Comparison of ENCODE assay signal across 38 cellular contexts in genomic region chr3:47244531-47245100, GRCh38. TPM values are rescaled to one million over a fixed set of nuclear protein-coding genes. Genes with fewer than 3 reads are reported as not detected.
"Had no signal": no experiment of that assay in that cellular context is flagged by ENCODE, and none has a peak within 500 bp of the region (broad histone marks: within the 10 kb centered on the region; RNA-seq: fewer than 3 reads in every experiment).

No MANE protein-coding gene starts in this region.

- DNase-seq: activated B cell treated with CpG ODN at 0.5 μM for 24 hours; activated CD4-positive, alpha-beta memory T cell treated with anti-CD3 and anti-CD28 coated beads for 36 hours; activated CD4-positive, alpha-beta T cell treated with anti-CD3 and anti-CD28 coated beads for 4 hours; activated CD4-positive, alpha-beta T cell treated with anti-CD3 and anti-CD28 coated beads, Interleukin-2, amount 10 ng/mL, durations not matched to agents 24 days and 14 days; activated CD4-positive, alpha-beta T cell treated with anti-CD3 and anti-CD28 coated beads, Interleukin-2, amount 50 U/mL, for 1 hour; activated CD4-positive, alpha-beta T cell treated with anti-CD3 and anti-CD28 coated beads, Interleukin-2, amount 50 U/mL, for 4 hours; activated CD4-positive, CD25-positive, alpha-beta regulatory T cell treated with anti-CD3 and anti-CD28 coated beads, Interleukin-2, amount 50 U/mL, for 72 hours; activated CD8-positive, alpha-beta memory T cell treated with anti-CD3 and anti-CD28 coated beads, Interleukin-2, amount 50 U/mL, for 4 hours; activated CD8-positive, alpha-beta T cell treated with anti-CD3 and anti-CD28 coated beads for 36 hours; activated gamma-delta T cell treated with Interleukin-2 at 50 U/mL for 16 hours; activated naive CD4-positive, alpha-beta T cell; activated naive CD4-positive, alpha-beta T cell treated with anti-CD3 and anti-CD28 coated beads, Interleukin-2, amount 10 ng/mL, durations not matched to agents 7 days and 5 days; activated naive CD8-positive, alpha-beta T cell treated with anti-CD3 and anti-CD28 coated beads, Interleukin-2, amount 10 ng/mL, durations not matched to agents 7 days and 5 days; activated naive CD8-positive, alpha-beta T cell treated with anti-CD3 and anti-CD28 coated beads, Interleukin-2, amount 50 U/mL, for 24 hours; activated T-cell treated with anti-CD3 and anti-CD28 coated beads for 4 hours; activated T-cell treated with anti-CD3 and anti-CD28 coated beads, Interleukin-2, amount 50 U/mL, for 1 hour; activated T-cell treated with anti-CD3 and anti-CD28 coated beads, Interleukin-2, amount 50 U/mL, for 4 hours; activated T-cell treated with anti-CD3 and anti-CD28 coated beads, Interleukin-2, amount 50 U/mL, for 72 hours; anterior cingulate cortex; caudate nucleus; cerebellar nuclear complex; SW 1271; T-helper 1 cell; T-helper 2 cell; T-helper 9 cell had no signal

- H3K9me3 Mint-ChIP-seq: activated B cell treated with CpG ODN at 0.5 μM for 24 hours; activated CD4-positive, alpha-beta memory T cell treated with anti-CD3 and anti-CD28 coated beads for 36 hours; activated CD4-positive, alpha-beta T cell treated with anti-CD3 and anti-CD28 coated beads, Interleukin-2, amount 10 ng/mL, durations not matched to agents 24 days and 14 days; activated CD8-positive, alpha-beta T cell treated with anti-CD3 and anti-CD28 coated beads for 36 hours; activated naive CD4-positive, alpha-beta T cell treated with anti-CD3 and anti-CD28 coated beads, Interleukin-2, amount 10 ng/mL, durations not matched to agents 7 days and 5 days; activated naive CD4-positive, alpha-beta T cell treated with anti-CD3 and anti-CD28 coated beads, Interleukin-2, amount 50 U/mL, for 24 hours; activated naive CD8-positive, alpha-beta T cell treated with anti-CD3 and anti-CD28 coated beads, Interleukin-2, amount 10 ng/mL, durations not matched to agents 7 days and 5 days; activated naive CD8-positive, alpha-beta T cell treated with anti-CD3 and anti-CD28 coated beads, Interleukin-2, amount 50 U/mL, for 24 hours; activated T-cell treated with anti-CD3 and anti-CD28 coated beads, Interleukin-2, amount 50 U/mL, for 4 hours; activated T-cell treated with anti-CD3 and anti-CD28 coated beads, Interleukin-2, amount 50 U/mL, for 72 hours; activated T-helper 1 cell treated with anti-CD3 and anti-CD28 coated beads, Interleukin-12 subunit alpha, Interleukin-12 subunit beta, Interleukin-2, Interleukin-4 antibody, amounts not matched to agents 30 ng/mL and 10 ng/mL and 1 ng/mL, durations not matched to agents 14 hours and 24 hours and 36 hours; activated T-helper 17 cell treated with anti-CD3 and anti-CD28 coated beads, Interleukin-2, amount 50 U/mL, for 72 hours; brain; central memory CD8-positive, alpha-beta T cell; T-helper 1 cell treated with Interleukin-12 subunit alpha and Interleukin-12 subunit beta and Interleukin-4 antibody, amounts not matched to agents 30 μg/mL and 1 μg/mL, for 36 hours; T-helper 2 cell treated with Interferon-gamma antibody and Interleukin-4, amounts not matched to agents 5 μg/mL and 100 μg/mL, for 36 hours had no signal

- H3K4me1 Mint-ChIP-seq: activated B cell treated with CpG ODN at 0.5 μM for 24 hours; activated CD4-positive, alpha-beta T cell treated with anti-CD3 and anti-CD28 coated beads, Interleukin-2, amount 10 ng/mL, durations not matched to agents 24 days and 14 days; activated naive CD4-positive, alpha-beta T cell treated with anti-CD3 and anti-CD28 coated beads, Interleukin-2, amount 50 U/mL, for 24 hours; activated naive CD8-positive, alpha-beta T cell treated with anti-CD3 and anti-CD28 coated beads, Interleukin-2, amount 50 U/mL, for 24 hours; activated T-helper 17 cell treated with anti-CD3 and anti-CD28 coated beads, Interleukin-2, amount 50 U/mL, for 72 hours; brain; central memory CD8-positive, alpha-beta T cell had no signal

- H3K36me3 ChIP-seq: ascending aorta, cardiac muscle cell had no signal

- H3K27me3 Mint-ChIP-seq: activated B cell treated with CpG ODN at 0.5 μM for 24 hours; activated CD4-positive, alpha-beta memory T cell treated with anti-CD3 and anti-CD28 coated beads for 36 hours; activated CD8-positive, alpha-beta T cell treated with anti-CD3 and anti-CD28 coated beads for 36 hours; activated naive CD4-positive, alpha-beta T cell treated with anti-CD3 and anti-CD28 coated beads, Interleukin-2, amount 10 ng/mL, durations not matched to agents 7 days and 5 days; activated naive CD4-positive, alpha-beta T cell treated with anti-CD3 and anti-CD28 coated beads, Interleukin-2, amount 50 U/mL, for 24 hours; activated naive CD8-positive, alpha-beta T cell; activated naive CD8-positive, alpha-beta T cell treated with anti-CD3 and anti-CD28 coated beads, Interleukin-2, amount 10 ng/mL, durations not matched to agents 7 days and 5 days; activated naive CD8-positive, alpha-beta T cell treated with anti-CD3 and anti-CD28 coated beads, Interleukin-2, amount 50 U/mL, for 24 hours; activated T-helper 17 cell treated with anti-CD3 and anti-CD28 coated beads, Interleukin-2, amount 50 U/mL, for 72 hours; central memory CD8-positive, alpha-beta T cell had no signal

- H3K9me3 ChIP-seq: ascending aorta had no signal

- H3K27me3 ChIP-seq: ascending aorta, cardiac muscle cell had no signal

- H3K36me3 Mint-ChIP-seq: activated CD4-positive, alpha-beta memory T cell treated with anti-CD3 and anti-CD28 coated beads for 36 hours; activated naive CD4-positive, alpha-beta T cell treated with anti-CD3 and anti-CD28 coated beads, Interleukin-2, amount 10 ng/mL, durations not matched to agents 7 days and 5 days; activated naive CD4-positive, alpha-beta T cell treated with anti-CD3 and anti-CD28 coated beads, Interleukin-2, amount 50 U/mL, for 24 hours; activated naive CD8-positive, alpha-beta T cell; activated naive CD8-positive, alpha-beta T cell treated with anti-CD3 and anti-CD28 coated beads, Interleukin-2, amount 10 ng/mL, durations not matched to agents 7 days and 5 days had no signal

- FAIRE-seq: bronchial epithelial cell, TTC549 had no signal

- H3K4me3 Mint-ChIP-seq: activated B cell treated with CpG ODN at 0.5 μM for 24 hours; activated CD4-positive, alpha-beta memory T cell treated with anti-CD3 and anti-CD28 coated beads for 36 hours; activated CD4-positive, alpha-beta T cell treated with anti-CD3 and anti-CD28 coated beads, Interleukin-2, amount 10 ng/mL, durations not matched to agents 24 days and 14 days; activated CD8-positive, alpha-beta T cell treated with anti-CD3 and anti-CD28 coated beads for 36 hours; activated naive CD4-positive, alpha-beta T cell treated with anti-CD3 and anti-CD28 coated beads, Interleukin-2, amount 10 ng/mL, durations not matched to agents 7 days and 5 days; activated naive CD4-positive, alpha-beta T cell treated with anti-CD3 and anti-CD28 coated beads, Interleukin-2, amount 50 U/mL, for 24 hours; activated naive CD8-positive, alpha-beta T cell; activated naive CD8-positive, alpha-beta T cell treated with anti-CD3 and anti-CD28 coated beads, Interleukin-2, amount 10 ng/mL, durations not matched to agents 7 days and 5 days; activated naive CD8-positive, alpha-beta T cell treated with anti-CD3 and anti-CD28 coated beads, Interleukin-2, amount 50 U/mL, for 24 hours; activated T-cell treated with anti-CD3 and anti-CD28 coated beads, Interleukin-2, amount 50 U/mL, for 4 hours; activated T-cell treated with anti-CD3 and anti-CD28 coated beads, Interleukin-2, amount 50 U/mL, for 72 hours; activated T-helper 1 cell treated with anti-CD3 and anti-CD28 coated beads, Interleukin-12 subunit alpha, Interleukin-12 subunit beta, Interleukin-2, Interleukin-4 antibody, amounts not matched to agents 30 ng/mL and 10 ng/mL and 1 ng/mL, durations not matched to agents 14 hours and 24 hours and 36 hours; activated T-helper 17 cell treated with anti-CD3 and anti-CD28 coated beads, Interleukin-2, amount 50 U/mL, for 72 hours; brain; central memory CD8-positive, alpha-beta T cell; T-helper 1 cell treated with Interleukin-12 subunit alpha and Interleukin-12 subunit beta and Interleukin-4 antibody, amounts not matched to agents 30 μg/mL and 1 μg/mL, for 36 hours; T-helper 2 cell treated with Interferon-gamma antibody and Interleukin-4, amounts not matched to agents 5 μg/mL and 100 μg/mL, for 36 hours had no signal

- ATAC-seq: activated CD8-positive, alpha-beta T cell treated with anti-CD3 and anti-CD28 coated beads for 36 hours; activated naive CD8-positive, alpha-beta T cell treated with anti-CD3 and anti-CD28 coated beads, Interleukin-2, amount 50 U/mL, for 24 hours; activated T-cell treated with anti-CD3 and anti-CD28 coated beads, Interleukin-2, amount 50 U/mL, for 4 hours; activated T-cell treated with anti-CD3 and anti-CD28 coated beads, Interleukin-2, amount 50 U/mL, for 72 hours; activated T-helper 17 cell treated with anti-CD3 and anti-CD28 coated beads, Interleukin-2, amount 50 U/mL, for 72 hours had no signal

- H3K4me1 ChIP-seq: ascending aorta had no signal

- H3K27ac Mint-ChIP-seq: activated B cell treated with CpG ODN at 0.5 μM for 24 hours; activated CD4-positive, alpha-beta memory T cell treated with anti-CD3 and anti-CD28 coated beads for 36 hours; activated CD4-positive, alpha-beta T cell treated with anti-CD3 and anti-CD28 coated beads, Interleukin-2, amount 10 ng/mL, durations not matched to agents 24 days and 14 days; activated CD8-positive, alpha-beta T cell treated with anti-CD3 and anti-CD28 coated beads for 36 hours; activated naive CD4-positive, alpha-beta T cell treated with anti-CD3 and anti-CD28 coated beads, Interleukin-2, amount 10 ng/mL, durations not matched to agents 7 days and 5 days; activated naive CD4-positive, alpha-beta T cell treated with anti-CD3 and anti-CD28 coated beads, Interleukin-2, amount 50 U/mL, for 24 hours; activated naive CD8-positive, alpha-beta T cell; activated naive CD8-positive, alpha-beta T cell treated with anti-CD3 and anti-CD28 coated beads, Interleukin-2, amount 10 ng/mL, durations not matched to agents 7 days and 5 days; activated naive CD8-positive, alpha-beta T cell treated with anti-CD3 and anti-CD28 coated beads, Interleukin-2, amount 50 U/mL, for 24 hours; activated T-cell treated with anti-CD3 and anti-CD28 coated beads, Interleukin-2, amount 50 U/mL, for 72 hours; activated T-helper 1 cell treated with anti-CD3 and anti-CD28 coated beads, Interleukin-12 subunit alpha, Interleukin-12 subunit beta, Interleukin-2, Interleukin-4 antibody, amounts not matched to agents 30 ng/mL and 10 ng/mL and 1 ng/mL, durations not matched to agents 14 hours and 24 hours and 36 hours; activated T-helper 17 cell treated with anti-CD3 and anti-CD28 coated beads, Interleukin-2, amount 50 U/mL, for 72 hours; brain; T-helper 1 cell treated with Interleukin-12 subunit alpha and Interleukin-12 subunit beta and Interleukin-4 antibody, amounts not matched to agents 30 μg/mL and 1 μg/mL, for 36 hours; T-helper 2 cell treated with Interferon-gamma antibody and Interleukin-4, amounts not matched to agents 5 μg/mL and 100 μg/mL, for 36 hours had no signal

- H3K27ac ChIP-seq: ascending aorta, cardiac muscle cell, VCaP had no signal

- H3K4me3 ChIP-seq: ascending aorta, cardiac muscle cell had no signal

RNA-seq across cellular contexts. Expression of gene KIF9, which starts 38.0 kb away (rescaled TPM):
- total RNA-seq: ascending aorta had no signal
